34 cellular contexts compared by ENCODE assay signal in genomic region chr1:9778905-9779304, GRCh38.
"Had no signal": no experiment of that assay in that cellular context is flagged by ENCODE, and none has a peak within 500 bp of the region (broad histone marks: within the 10 kb centered on the region; RNA-seq: fewer than 3 reads in every experiment).

No MANE protein-coding gene starts in this region.

- H3K4me3 Mint-ChIP-seq: activated CD4-positive, alpha-beta memory T cell treated with anti-CD3 and anti-CD28 coated beads for 36 hours; activated CD4-positive, alpha-beta T cell treated with anti-CD3 and anti-CD28 coated beads for 36 hours; activated CD4-positive, alpha-beta T cell treated with anti-CD3 and anti-CD28 coated beads, Interleukin-2, amount 10 ng/mL, durations not matched to agents 24 days and 14 days; activated naive CD4-positive, alpha-beta T cell treated with anti-CD3 and anti-CD28 coated beads, Interleukin-2, amount 10 ng/mL, durations not matched to agents 7 days and 5 days; activated naive CD8-positive, alpha-beta T cell treated with anti-CD3 and anti-CD28 coated beads, Interleukin-2, amount 10 ng/mL, durations not matched to agents 7 days and 5 days; activated T-cell treated with anti-CD3 and anti-CD28 coated beads, Interleukin-2, amount 50 U/mL, for 24 hours; activated T-cell treated with anti-CD3 and anti-CD28 coated beads, Interleukin-2, amount 50 U/mL, for 72 hours; brain; effector memory CD8-positive, alpha-beta T cell; T-cell; T-helper 1 cell treated with Interleukin-12 subunit alpha and Interleukin-12 subunit beta and Interleukin-4 antibody, amounts not matched to agents 30 μg/mL and 1 μg/mL, for 36 hours; T-helper 2 cell treated with Interferon-gamma antibody and Interleukin-4, amounts not matched to agents 5 μg/mL and 100 μg/mL, for 36 hours had no signal

- H3K4me3 ChIP-seq: ascending aorta, breast epithelium, cardiac muscle cell, esophagus muscularis mucosa, gastrocnemius medialis, heart left ventricle had no signal

- H3K27ac ChIP-seq: ascending aorta, breast epithelium, cardiac muscle cell, esophagus muscularis mucosa, foreskin keratinocyte, gastrocnemius medialis, heart left ventricle had no signal

- H3K27ac Mint-ChIP-seq: activated CD4-positive, alpha-beta memory T cell treated with anti-CD3 and anti-CD28 coated beads for 36 hours; activated CD4-positive, alpha-beta T cell treated with anti-CD3 and anti-CD28 coated beads for 36 hours; activated CD4-positive, alpha-beta T cell treated with anti-CD3 and anti-CD28 coated beads, Interleukin-2, amount 10 ng/mL, durations not matched to agents 24 days and 14 days; activated naive CD4-positive, alpha-beta T cell treated with anti-CD3 and anti-CD28 coated beads, Interleukin-2, amount 10 ng/mL, durations not matched to agents 7 days and 5 days; activated naive CD4-positive, alpha-beta T cell treated with anti-CD3 and anti-CD28 coated beads, Interleukin-2, amount 50 U/mL, for 72 hours; activated naive CD8-positive, alpha-beta T cell treated with anti-CD3 and anti-CD28 coated beads, Interleukin-2, amount 10 ng/mL, durations not matched to agents 7 days and 5 days; activated T-cell treated with anti-CD3 and anti-CD28 coated beads, Interleukin-2, amount 50 U/mL, for 24 hours; activated T-cell treated with anti-CD3 and anti-CD28 coated beads, Interleukin-2, amount 50 U/mL, for 72 hours; brain; T-cell; T-helper 1 cell treated with Interleukin-12 subunit alpha and Interleukin-12 subunit beta and Interleukin-4 antibody, amounts not matched to agents 30 μg/mL and 1 μg/mL, for 36 hours; T-helper 2 cell treated with Interferon-gamma antibody and Interleukin-4, amounts not matched to agents 5 μg/mL and 100 μg/mL, for 36 hours had no signal

- H3K9me3 ChIP-seq: ascending aorta, breast epithelium, esophagus muscularis mucosa, gastrocnemius medialis, heart left ventricle had no signal

- H3K36me3 Mint-ChIP-seq: activated CD4-positive, alpha-beta memory T cell treated with anti-CD3 and anti-CD28 coated beads for 36 hours; activated naive CD4-positive, alpha-beta T cell treated with anti-CD3 and anti-CD28 coated beads, Interleukin-2, amount 50 U/mL, for 72 hours; T-cell had no signal

- ATAC-seq: activated CD4-positive, alpha-beta T cell treated with anti-CD3 and anti-CD28 coated beads for 36 hours; activated naive CD4-positive, alpha-beta T cell treated with anti-CD3 and anti-CD28 coated beads, Interleukin-2, amount 50 U/mL, for 72 hours; activated T-cell treated with anti-CD3 and anti-CD28 coated beads, Interleukin-2, amount 50 U/mL, for 72 hours; effector memory CD8-positive, alpha-beta T cell; foreskin keratinocyte; gastrocnemius medialis; heart left ventricle; T-cell had no signal

- H3K27me3 Mint-ChIP-seq: activated CD4-positive, alpha-beta memory T cell treated with anti-CD3 and anti-CD28 coated beads for 36 hours; activated CD4-positive, alpha-beta T cell treated with anti-CD3 and anti-CD28 coated beads for 36 hours; activated CD4-positive, alpha-beta T cell treated with anti-CD3 and anti-CD28 coated beads, Interleukin-2, amount 10 ng/mL, durations not matched to agents 24 days and 14 days; activated naive CD4-positive, alpha-beta T cell treated with anti-CD3 and anti-CD28 coated beads, Interleukin-2, amount 10 ng/mL, durations not matched to agents 7 days and 5 days; activated naive CD8-positive, alpha-beta T cell treated with anti-CD3 and anti-CD28 coated beads, Interleukin-2, amount 10 ng/mL, durations not matched to agents 7 days and 5 days; activated T-cell treated with anti-CD3 and anti-CD28 coated beads, Interleukin-2, amount 50 U/mL, for 24 hours; brain; effector memory CD8-positive, alpha-beta T cell; T-cell had no signal

- H3K36me3 ChIP-seq: ascending aorta, breast epithelium, cardiac muscle cell, esophagus muscularis mucosa, gastrocnemius medialis, heart left ventricle had no signal

- H3K9me3 Mint-ChIP-seq: activated CD4-positive, alpha-beta memory T cell treated with anti-CD3 and anti-CD28 coated beads for 36 hours; activated CD4-positive, alpha-beta T cell treated with anti-CD3 and anti-CD28 coated beads, Interleukin-2, amount 10 ng/mL, durations not matched to agents 24 days and 14 days; activated naive CD4-positive, alpha-beta T cell treated with anti-CD3 and anti-CD28 coated beads, Interleukin-2, amount 10 ng/mL, durations not matched to agents 7 days and 5 days; activated naive CD4-positive, alpha-beta T cell treated with anti-CD3 and anti-CD28 coated beads, Interleukin-2, amount 50 U/mL, for 72 hours; activated naive CD8-positive, alpha-beta T cell treated with anti-CD3 and anti-CD28 coated beads, Interleukin-2, amount 10 ng/mL, durations not matched to agents 7 days and 5 days; activated T-cell treated with anti-CD3 and anti-CD28 coated beads, Interleukin-2, amount 50 U/mL, for 24 hours; activated T-cell treated with anti-CD3 and anti-CD28 coated beads, Interleukin-2, amount 50 U/mL, for 72 hours; brain; effector memory CD8-positive, alpha-beta T cell; T-cell; T-helper 1 cell treated with Interleukin-12 subunit alpha and Interleukin-12 subunit beta and Interleukin-4 antibody, amounts not matched to agents 30 μg/mL and 1 μg/mL, for 36 hours; T-helper 2 cell treated with Interferon-gamma antibody and Interleukin-4, amounts not matched to agents 5 μg/mL and 100 μg/mL, for 36 hours had no signal

- H3K4me1 ChIP-seq: ascending aorta, breast epithelium, gastrocnemius medialis, heart left ventricle had no signal

- DNase-seq: activated CD4-positive, alpha-beta memory T cell treated with anti-CD3 and anti-CD28 coated beads for 36 hours; activated CD4-positive, alpha-beta T cell treated with anti-CD3 and anti-CD28 coated beads for 36 hours; activated CD4-positive, alpha-beta T cell treated with anti-CD3 and anti-CD28 coated beads, Interleukin-2, amount 10 ng/mL, durations not matched to agents 24 days and 14 days; activated CD4-positive, CD25-positive, alpha-beta regulatory T cell; activated CD4-positive, CD25-positive, alpha-beta regulatory T cell treated with anti-CD3 and anti-CD28 coated beads, Interleukin-2, amount 50 U/mL, for 72 hours; activated CD8-positive, alpha-beta memory T cell treated with anti-CD3 and anti-CD28 coated beads, Interleukin-2, amount 50 U/mL, for 48 hours; activated gamma-delta T cell; activated naive CD4-positive, alpha-beta T cell; activated naive CD4-positive, alpha-beta T cell treated with anti-CD3 and anti-CD28 coated beads, Interleukin-2, amount 10 ng/mL, durations not matched to agents 7 days and 5 days; activated naive CD8-positive, alpha-beta T cell treated with anti-CD3 and anti-CD28 coated beads, Interleukin-2, amount 10 ng/mL, durations not matched to agents 7 days and 5 days; activated T-cell treated with anti-CD3 and anti-CD28 coated beads for 4 hours; activated T-cell treated with anti-CD3 and anti-CD28 coated beads, Interleukin-2, amount 50 U/mL, for 24 hours; activated T-cell treated with anti-CD3 and anti-CD28 coated beads, Interleukin-2, amount 50 U/mL, for 72 hours; central memory CD4-positive, alpha-beta T cell; cerebellar nuclear complex; cortex of kidney; dermis blood vessel endothelial cell; effector CD4-positive, alpha-beta T cell; effector memory CD8-positive, alpha-beta T cell; erythroblast; foreskin keratinocyte; gastrocnemius medialis; glutamatergic neuron; heart left ventricle; T-cell; T1000 had no signal

- H3K27me3 ChIP-seq: ascending aorta, breast epithelium, cardiac muscle cell, esophagus muscularis mucosa, foreskin keratinocyte, gastrocnemius medialis, heart left ventricle had no signal
